In the genomic region with DNA sequence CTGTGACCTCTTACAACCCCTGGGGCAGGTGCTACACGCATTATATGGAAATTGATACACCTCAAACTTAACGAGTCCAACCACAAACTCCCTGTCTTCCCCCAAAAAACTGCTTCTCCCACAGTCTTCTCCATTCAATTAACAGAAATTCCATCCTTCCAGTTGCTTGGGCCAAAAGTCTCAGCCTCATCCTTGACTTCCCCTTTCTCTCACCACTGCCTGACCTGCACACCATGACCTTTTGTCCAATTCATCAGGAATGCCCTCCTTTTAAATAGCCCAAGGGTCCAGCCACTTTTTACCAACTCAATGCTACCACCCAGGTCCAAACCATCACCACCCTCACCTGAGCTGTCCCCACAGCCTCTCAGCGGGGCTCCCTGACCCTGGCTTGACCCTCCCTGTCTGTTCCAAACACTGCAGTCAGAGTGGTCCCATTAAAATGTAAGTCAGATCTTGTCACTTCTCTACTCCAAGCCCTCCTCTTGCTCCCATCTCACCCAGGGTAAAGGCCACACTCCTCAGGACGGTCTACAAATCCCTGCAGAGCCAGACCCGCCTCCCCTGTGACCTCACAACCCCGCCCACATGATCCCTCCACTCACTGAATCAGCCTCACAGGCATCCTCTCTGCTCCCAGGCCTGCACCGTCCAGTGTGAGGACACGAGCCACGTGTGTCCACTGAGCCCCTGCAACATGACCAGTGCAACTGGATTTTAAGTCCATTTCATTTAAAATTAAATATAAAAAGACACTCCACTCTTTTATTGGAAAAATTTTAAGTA, we compare ENCODE assay signal across 18 cellular contexts. TPM values are rescaled to one million over a fixed set of nuclear protein-coding genes. Genes with fewer than 3 reads are reported as not detected.
A peak's percentile ranks its signal among the peaks of the same experiment; 100 is the strongest.
DNase-seq lines count a peak whose midpoint lies in the region; ATAC-seq, FAIRE-seq and TF ChIP-seq lines count a peak whose summit lies in the region.
"Had no signal": no experiment of that assay in that cellular context is flagged by ENCODE, and none has a peak within 500 bp of the region (broad histone marks: within the 10 kb centered on the region; RNA-seq: fewer than 3 reads in every experiment).

No MANE protein-coding gene starts in this region.

- no peak overlapping the region for H3K4me3 ChIP-seq in BE2C (ENCODE audit: low read depth, low read length)
- H3K4me3 ChIP-seq: mucosa of descending colon, right atrium auricular region had no signal

- H3K4me1 Mint-ChIP-seq in WTC11 (peaks cover 17% of the 10 kb centered on the region), nephron (peaks cover 45% of the 10 kb centered on the region)

- H3K9me3 Mint-ChIP-seq in WTC11 (no peaks in the 10 kb centered on the region), nephron (no peaks in the 10 kb centered on the region)

- H3K36me3 Mint-ChIP-seq in WTC11, result no peaks in the 10 kb centered on the region
- no peaks in the 10 kb centered on the region for H3K36me3 Mint-ChIP-seq in nephron (ENCODE audit: low read depth)

- no peaks in the 10 kb centered on the region for H3K27me3 ChIP-seq in BE2C
- H3K27me3 ChIP-seq: right atrium auricular region had no signal

- H3K9me3 ChIP-seq in BE2C, result no peaks in the 10 kb centered on the region
- H3K9me3 ChIP-seq: mucosa of descending colon, right atrium auricular region had no signal

- peak; percentile 57 for FAIRE-seq in GM12891 (lab: Jason Lieb, UNC)
- FAIRE-seq: D721Med had no signal

- peaks cover 24% of the 10 kb centered on the region for H3K4me1 ChIP-seq in BE2C

- POLR2A ChIA-PET in WTC11 (lab: Charles Lee), result interaction anchor here (0.6 kb wide), 1 partner anchor 43 kb away, joined by 4 read pairs; no protein-coding TSS in a partner anchor

- DNase-seq in BE2C, result peak; percentile 57
- DNase-seq in GM12891 (ENCODE audit: insufficient read length, low spot score), result no peak
- DNase-seq in WTC11 (ENCODE audit: low spot score), result peak; percentile 58
- no peak for DNase-seq in 8988T
- no peak for DNase-seq in HK-2 (ENCODE audit: unreplicated experiment)
- DNase-seq: activated CD4-positive, alpha-beta T cell treated with anti-CD3 and anti-CD28 coated beads for 4 hours; activated CD8-positive, alpha-beta memory T cell treated with anti-CD3 and anti-CD28 coated beads, Interleukin-2, amount 50 U/mL, for 48 hours; anterior cingulate cortex; mucosa of descending colon; NCI-H1436; occipital lobe; T-helper 17 cell had no signal

- CTCF ChIA-PET in WTC11 (lab: Charles Lee), result interaction anchor here (1.3 to 1.6 kb wide), 2 partner anchors 16 to 17 kb away, joined by 3 to 4 read pairs; no protein-coding TSS in a partner anchor

- no peak for TF ChIP-seq CTCF in BE2C (IDR thresholded peaks at IDR 0.05; ENCODE audit: low read depth, low read length)
- TF ChIP-seq CTCF in WTC11 (IDR thresholded peaks at IDR 0.05), result no peak
- TF ChIP-seq CTCF in nephron (IDR thresholded peaks at IDR 0.05; ENCODE audit: unreplicated experiment in 3 of 3), result no peak

- H3K36me3 ChIP-seq in BE2C, result no peaks in the 10 kb centered on the region
- H3K36me3 ChIP-seq: right atrium auricular region had no signal

- no peak for TF ChIP-seq POLR2A in GM12891 (IDR thresholded peaks at IDR 0.05; ENCODE audit: low read depth, low read length)

- H3K27ac Mint-ChIP-seq in WTC11 (peak overlapping the region; percentile 41; the same call in 1 of the 2 replicates), nephron (peak overlapping the region in 2 of 3 experiments; percentile 1 to 29)
- H3K27ac Mint-ChIP-seq: T-helper 17 cell had no signal

- ATAC-seq in WTC11, result peak; percentile 84
- ATAC-seq in GM21423 (IDR thresholded peaks at IDR 0.05; ENCODE audit: unreplicated experiment), result no peak
- ATAC-seq: left lobe of liver, mucosa of descending colon, T-helper 17 cell had no signal

- H3K4me3 Mint-ChIP-seq in WTC11, result no peak overlapping the region
- H3K4me3 Mint-ChIP-seq in nephron, result no peak overlapping the region
- H3K4me3 Mint-ChIP-seq: T-helper 17 cell had no signal

- H3K27me3 Mint-ChIP-seq in WTC11 (ENCODE audit: low read depth), result no peaks in the 10 kb centered on the region; the same call in 1 of the 2 replicates
- H3K27me3 Mint-ChIP-seq in nephron (ENCODE audit: low read depth), result no peaks in the 10 kb centered on the region

TF ChIP-seq in GM12891, 5 proteins besides CTCF, POLR2A, EP300 and RAD21:
- no peak for TF ChIP-seq SPI1 (IDR thresholded peaks at IDR 0.05; ENCODE audit: low read depth, low read length)
- TF ChIP-seq TAF1 (IDR thresholded peaks at IDR 0.05; ENCODE audit: low read depth, low read length), result no peak
- no peak for TF ChIP-seq PAX5 (IDR thresholded peaks at IDR 0.05; ENCODE audit: insufficient read depth, low read length, severe bottlenecking)
- TF ChIP-seq POU2F2 (IDR thresholded peaks at IDR 0.05; ENCODE audit: low read depth, low read length), result no peak
- no peak for TF ChIP-seq POLR2AphosphoS5 (IDR thresholded peaks at IDR 0.05; ENCODE audit: low read depth, low read length)

TF ChIP-seq in WTC11, 78 proteins besides CTCF, POLR2A, EP300 and RAD21:
- TF ChIP-seq SMAD3 (CRISPR knock-in tag; IDR thresholded peaks at IDR 0.05; ENCODE audit: borderline replicate concordance) (no peak), SP1 (CRISPR knock-in tag; conservative IDR thresholded peaks at IDR 0.05) (no peak), ZNF416 (CRISPR knock-in tag; IDR thresholded peaks at IDR 0.05) (no peak), NR2C2 (CRISPR knock-in tag; IDR thresholded peaks at IDR 0.05) (no peak)
- TF ChIP-seq, protein P1, sequence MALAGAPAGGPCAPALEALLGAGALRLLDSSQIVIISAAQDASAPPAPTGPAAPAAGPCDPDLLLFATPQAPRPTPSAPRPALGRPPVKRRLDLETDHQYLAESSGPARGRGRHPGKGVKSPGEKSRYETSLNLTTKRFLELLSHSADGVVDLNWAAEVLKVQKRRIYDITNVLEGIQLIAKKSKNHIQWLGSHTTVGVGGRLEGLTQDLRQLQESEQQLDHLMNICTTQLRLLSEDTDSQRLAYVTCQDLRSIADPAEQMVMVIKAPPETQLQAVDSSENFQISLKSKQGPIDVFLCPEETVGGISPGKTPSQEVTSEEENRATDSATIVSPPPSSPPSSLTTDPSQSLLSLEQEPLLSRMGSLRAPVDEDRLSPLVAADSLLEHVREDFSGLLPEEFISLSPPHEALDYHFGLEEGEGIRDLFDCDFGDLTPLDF (CRISPR knock-in tag; IDR thresholded peaks at IDR 0.05), result no peak
- TF ChIP-seq, protein P2, sequence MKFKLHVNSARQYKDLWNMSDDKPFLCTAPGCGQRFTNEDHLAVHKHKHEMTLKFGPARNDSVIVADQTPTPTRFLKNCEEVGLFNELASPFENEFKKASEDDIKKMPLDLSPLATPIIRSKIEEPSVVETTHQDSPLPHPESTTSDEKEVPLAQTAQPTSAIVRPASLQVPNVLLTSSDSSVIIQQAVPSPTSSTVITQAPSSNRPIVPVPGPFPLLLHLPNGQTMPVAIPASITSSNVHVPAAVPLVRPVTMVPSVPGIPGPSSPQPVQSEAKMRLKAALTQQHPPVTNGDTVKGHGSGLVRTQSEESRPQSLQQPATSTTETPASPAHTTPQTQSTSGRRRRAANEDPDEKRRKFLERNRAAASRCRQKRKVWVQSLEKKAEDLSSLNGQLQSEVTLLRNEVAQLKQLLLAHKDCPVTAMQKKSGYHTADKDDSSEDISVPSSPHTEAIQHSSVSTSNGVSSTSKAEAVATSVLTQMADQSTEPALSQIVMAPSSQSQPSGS (CRISPR knock-in tag; IDR thresholded peaks at IDR 0.05; ENCODE audit: borderline replicate concordance, low read depth), result no peak
- TF ChIP-seq, protein P3, sequence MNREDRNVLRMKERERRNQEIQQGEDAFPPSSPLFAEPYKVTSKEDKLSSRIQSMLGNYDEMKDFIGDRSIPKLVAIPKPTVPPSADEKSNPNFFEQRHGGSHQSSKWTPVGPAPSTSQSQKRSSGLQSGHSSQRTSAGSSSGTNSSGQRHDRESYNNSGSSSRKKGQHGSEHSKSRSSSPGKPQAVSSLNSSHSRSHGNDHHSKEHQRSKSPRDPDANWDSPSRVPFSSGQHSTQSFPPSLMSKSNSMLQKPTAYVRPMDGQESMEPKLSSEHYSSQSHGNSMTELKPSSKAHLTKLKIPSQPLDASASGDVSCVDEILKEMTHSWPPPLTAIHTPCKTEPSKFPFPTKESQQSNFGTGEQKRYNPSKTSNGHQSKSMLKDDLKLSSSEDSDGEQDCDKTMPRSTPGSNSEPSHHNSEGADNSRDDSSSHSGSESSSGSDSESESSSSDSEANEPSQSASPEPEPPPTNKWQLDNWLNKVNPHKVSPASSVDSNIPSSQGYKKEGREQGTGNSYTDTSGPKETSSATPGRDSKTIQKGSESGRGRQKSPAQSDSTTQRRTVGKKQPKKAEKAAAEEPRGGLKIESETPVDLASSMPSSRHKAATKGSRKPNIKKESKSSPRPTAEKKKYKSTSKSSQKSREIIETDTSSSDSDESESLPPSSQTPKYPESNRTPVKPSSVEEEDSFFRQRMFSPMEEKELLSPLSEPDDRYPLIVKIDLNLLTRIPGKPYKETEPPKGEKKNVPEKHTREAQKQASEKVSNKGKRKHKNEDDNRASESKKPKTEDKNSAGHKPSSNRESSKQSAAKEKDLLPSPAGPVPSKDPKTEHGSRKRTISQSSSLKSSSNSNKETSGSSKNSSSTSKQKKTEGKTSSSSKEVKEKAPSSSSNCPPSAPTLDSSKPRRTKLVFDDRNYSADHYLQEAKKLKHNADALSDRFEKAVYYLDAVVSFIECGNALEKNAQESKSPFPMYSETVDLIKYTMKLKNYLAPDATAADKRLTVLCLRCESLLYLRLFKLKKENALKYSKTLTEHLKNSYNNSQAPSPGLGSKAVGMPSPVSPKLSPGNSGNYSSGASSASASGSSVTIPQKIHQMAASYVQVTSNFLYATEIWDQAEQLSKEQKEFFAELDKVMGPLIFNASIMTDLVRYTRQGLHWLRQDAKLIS (CRISPR knock-in tag; IDR thresholded peaks at IDR 0.05; ENCODE audit: borderline replicate concordance), result no peak
- TF ChIP-seq, protein P4, sequence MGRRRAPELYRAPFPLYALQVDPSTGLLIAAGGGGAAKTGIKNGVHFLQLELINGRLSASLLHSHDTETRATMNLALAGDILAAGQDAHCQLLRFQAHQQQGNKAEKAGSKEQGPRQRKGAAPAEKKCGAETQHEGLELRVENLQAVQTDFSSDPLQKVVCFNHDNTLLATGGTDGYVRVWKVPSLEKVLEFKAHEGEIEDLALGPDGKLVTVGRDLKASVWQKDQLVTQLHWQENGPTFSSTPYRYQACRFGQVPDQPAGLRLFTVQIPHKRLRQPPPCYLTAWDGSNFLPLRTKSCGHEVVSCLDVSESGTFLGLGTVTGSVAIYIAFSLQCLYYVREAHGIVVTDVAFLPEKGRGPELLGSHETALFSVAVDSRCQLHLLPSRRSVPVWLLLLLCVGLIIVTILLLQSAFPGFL (CRISPR knock-in tag; IDR thresholded peaks at IDR 0.05; ENCODE audit: borderline replicate concordance), result no peak

RNA-seq across cellular contexts. Expression of a gene that starts 18.5 kb away (rescaled TPM):
- 0.31 TPM for polyA plus RNA-seq in BE2C (2012; ENCODE audit: insufficient read depth, insufficient read length, low read depth)
- 8.7 TPM for polyA plus RNA-seq in GM12891 (2012; ENCODE audit: low read depth, missing spikeins)
- 1.3 to 2.1 TPM (median 1.9 TPM) in 3 replicates for total RNA-seq in WTC11 (2021)
- total RNA-seq: HT-29 had no signal

Comparison
In these comparisons a context has a peak if more than half of its experiments do, and no peak if none do; other contexts are left out.
1. DNase-seq: peak in BE2C (single experiment) and WTC11 (single experiment); none in GM12891 (single experiment), 8988T (single experiment) and HK-2 (single experiment).